Comparison of ENCODE assay signal across 16 cellular contexts in genomic region chr20:53425930-53426329, GRCh38.
A peak's percentile ranks its signal among the peaks of the same experiment; 100 is the strongest.
DNase-seq lines count a peak whose midpoint lies in the region; ATAC-seq and TF ChIP-seq lines count a peak whose summit lies in the region.
"Had no signal": no experiment of that assay in that cellular context is flagged by ENCODE, and none has a peak within 500 bp of the region (broad histone marks: within the 10 kb centered on the region; RNA-seq: fewer than 3 reads in every experiment).

No MANE protein-coding gene starts in this region.

- no peaks in the 10 kb centered on the region for H3K27me3 ChIP-seq in liver (ENCODE audit: control insufficient read depth in 4 of 4, insufficient read depth in 4 of 4, low read length in 3 of 4)
- no peaks in the 10 kb centered on the region for H3K27me3 ChIP-seq in brain microvascular endothelial cell (replicated peaks)

- H4K20me1 ChIP-seq in OCI-LY7 (ENCODE audit: insufficient read depth, low read length) = no peaks in the 10 kb centered on the region

- intact Hi-C loops in OCI-LY7 (cut with micrococcal nuclease; ENCODE audit: unreplicated experiment) = no loop called here

- H3K79me2 ChIP-seq in OCI-LY7 (ENCODE audit: insufficient read depth, low read depth, low read length) = no peaks in the 10 kb centered on the region

- DNase-seq in SKM-1 treated with dmso at 0.1 percent for 144 hours (lab: John Stamatoyannopoulos, UW; ENCODE audit: unreplicated experiment) (peak; percentile 69), SKM-1 (lab: John Stamatoyannopoulos, UW; ENCODE audit: unreplicated experiment) (no peak), OCI-LY7 (ENCODE audit: low spot score) (no peak), brain microvascular endothelial cell (no peak), activated T-cell treated with anti-CD3 and anti-CD28 coated beads for 4 hours (no peak), DMS 273 (lab: John Stamatoyannopoulos, UW; ENCODE audit: unreplicated experiment) (no peak)
- DNase-seq: C1 segment of cervical spinal cord; CD8-positive, alpha-beta T cell; COR-L47; DND-41; GDM1; HCEC 1CT; HFFc6; IMR-90 had no signal

- ATAC-seq in activated CD4-positive, CD25-positive, alpha-beta regulatory T cell treated with anti-CD3 and anti-CD28 coated beads, Interleukin-2, amount 50 U/mL, for 24 hours = no peak
- ATAC-seq: CD8-positive, alpha-beta T cell had no signal

- no peaks in the 10 kb centered on the region for H3K9me3 ChIP-seq in OCI-LY7 (ENCODE audit: low read length)
- no peaks in the 10 kb centered on the region for H3K9me3 ChIP-seq in liver (ENCODE audit: control insufficient read depth in 4 of 4, low read length in 3 of 4)

- no peak for TF ChIP-seq CTCF in OCI-LY7 (conservative IDR thresholded peaks at IDR 0.05; ENCODE audit: low read length)
- TF ChIP-seq CTCF in liver (IDR thresholded peaks at IDR 0.05; ENCODE audit: low read depth, low read length, missing input control) = no peak
- no peak for TF ChIP-seq CTCF in brain microvascular endothelial cell (IDR thresholded peaks at IDR 0.05; ENCODE audit: low read depth, low read length, missing control alignments)

- BruUV-seq in OCI-LY7 (replicated peaks; lab: Mats Ljungman, UMichigan) = no TSS peak

- H2AFZ ChIP-seq in OCI-LY7 (ENCODE audit: low read length) = 0 out of 2 replicates have a peak overlapping the region, but pooled peaks have one; percentile 24

- H3K4me2 ChIP-seq in OCI-LY7 (ENCODE audit: low read length) = no peak overlapping the region

- H3K36me3 ChIP-seq in OCI-LY7 (ENCODE audit: insufficient read depth, low read length) = no peaks in the 10 kb centered on the region
- H3K36me3 ChIP-seq in liver (ENCODE audit: control insufficient read depth in 4 of 4, insufficient read depth in 3 of 4, low read depth in 1 of 4, low read length in 3 of 4) = peaks cover 0 to 1% (median 0%) of the 10 kb centered on the region in 4 donors
- H3K36me3 ChIP-seq in brain microvascular endothelial cell (replicated peaks) = no peaks in the 10 kb centered on the region

- POLR2A ChIA-PET in OCI-LY7 (lab: Charles Lee) = interaction anchor here (0.6 kb wide), 1 partner anchor 76 kb away, joined by 4 read pairs; no protein-coding TSS in a partner anchor

- H3K4me3 ChIP-seq in OCI-LY7 (ENCODE audit: low read depth, low read length, poor library complexity, severe bottlenecking) = no peak overlapping the region
- H3K4me3 ChIP-seq in liver (ENCODE audit: low read depth in 1 of 3, low read length in 3 of 3) = no peak overlapping the region
- H3K4me3 ChIP-seq in brain microvascular endothelial cell (ENCODE audit: low read depth, low read length) = no peak overlapping the region

- H3K27ac ChIP-seq in OCI-LY7 (ENCODE audit: low read depth, low read length, poor library complexity, severe bottlenecking) = no peak overlapping the region
- H3K27ac ChIP-seq in liver (ENCODE audit: low read depth in 1 of 2, low read length in 2 of 2) = no peak overlapping the region
- H3K27ac ChIP-seq in brain microvascular endothelial cell = no peak overlapping the region

- no peak overlapping the region for H3K9ac ChIP-seq in liver (ENCODE audit: low read depth in 1 of 2, low read length in 2 of 2)

- in situ Hi-C loops in brain microvascular endothelial cell (cut with HindIII; ENCODE audit: low pct_ligation_motif_present, low sequenced_read_pairs) = no loop called here

- no peaks in the 10 kb centered on the region for H3K4me1 ChIP-seq in OCI-LY7 (ENCODE audit: insufficient read depth, low read length, poor library complexity, severe bottlenecking)
- H3K4me1 ChIP-seq in liver (ENCODE audit: control insufficient read depth in 4 of 4, insufficient read depth in 4 of 4, low read length in 3 of 4) = peaks cover 0 to 6% (median 0%) of the 10 kb centered on the region in 4 donors

- CTCF ChIA-PET in OCI-LY7 (lab: Charles Lee; ENCODE audit: unreplicated experiment) = no interaction called here

- no peaks in the 10 kb centered on the region for H3K9me2 ChIP-seq in OCI-LY7 (ENCODE audit: insufficient read depth, low read length)

- 27% methylated on average over 3 of the region's 3 CpGs for WGBS in liver

- TF ChIP-seq RAD21 in liver (IDR thresholded peaks at IDR 0.05) = no peak

TF ChIP-seq in liver, 16 proteins besides CTCF, POLR2A, EP300 and RAD21:
- TF ChIP-seq MAX (IDR thresholded peaks at IDR 0.05) (peak; percentile 29), RXRA (IDR thresholded peaks at IDR 0.05) (no peak), HNF4A (conservative IDR thresholded peaks at IDR 0.05) (peak; percentile 9 to 30), JUND (IDR thresholded peaks at IDR 0.05) (no peak), GABPA (IDR thresholded peaks at IDR 0.05 in 1 of 2, conservative IDR thresholded peaks at IDR 0.05 in 1 of 2) (no peak), FOXA2 (IDR thresholded peaks at IDR 0.05) (peak; percentile 20), SP1 (IDR thresholded peaks at IDR 0.05) (no peak)
TF ChIP-seq in liver: peak in this region for 3.
